Comparison of ENCODE assay signal across 1 cellular context in the genomic region with DNA sequence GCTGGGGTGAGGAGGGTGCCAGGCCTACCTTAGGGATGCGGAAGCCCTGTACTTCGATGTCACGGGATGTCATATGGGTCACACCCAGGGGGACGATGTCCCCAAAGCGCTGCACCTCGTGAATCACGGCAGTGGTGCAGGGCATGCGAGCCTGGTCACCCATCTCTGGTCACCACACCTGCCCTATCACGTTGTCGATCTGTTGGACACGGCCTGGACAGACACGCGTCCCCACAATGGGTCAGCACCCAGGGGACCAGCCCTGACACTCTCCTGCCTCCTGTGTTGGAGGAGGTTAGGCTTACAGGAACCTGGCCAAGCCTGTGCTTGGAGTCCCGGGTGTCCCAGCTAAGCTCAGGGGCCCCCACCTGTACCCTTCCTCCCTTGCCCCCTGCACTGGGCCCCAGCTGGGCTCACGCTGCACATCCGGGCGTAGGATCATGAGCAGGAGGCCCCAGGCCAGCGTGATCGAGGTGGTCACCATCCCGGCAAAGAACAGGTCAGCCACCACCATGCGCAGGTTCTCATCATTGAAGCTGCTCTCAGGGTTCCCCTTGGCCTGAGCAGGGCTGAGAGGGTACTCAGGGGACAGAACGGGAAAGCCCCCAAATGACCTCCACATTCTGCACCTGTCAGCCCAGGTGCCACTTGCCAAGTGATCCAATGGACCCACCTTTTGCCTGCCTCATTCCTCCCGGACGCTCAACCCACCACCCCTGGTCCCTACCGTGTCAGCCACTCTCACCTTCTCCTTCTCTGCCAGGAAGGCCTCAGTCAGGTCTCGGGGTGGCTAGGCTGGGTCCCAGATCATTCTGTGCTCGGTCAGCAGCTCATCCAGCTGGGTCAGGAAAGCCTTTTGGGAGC.
TF ChIP-seq lines count a peak whose summit lies in the region.

No MANE protein-coding gene starts in this region.

TF ChIP-seq in K562, 482 proteins besides CTCF, POLR2A, EP300 and RAD21:
- TF ChIP-seq ZNF586 (CRISPR knock-in tag; conservative IDR thresholded peaks at IDR 0.05) (no peak), POLR2G (IDR thresholded peaks at IDR 0.05; ENCODE audit: low read depth, low read length) (0 out of 2 replicates have a peak, but pooled peaks have one; percentile 44)
